Comparison of ENCODE assay signal across 18 cellular contexts in genomic region chr5:124481419-124481818, GRCh38.
"Had no signal": no experiment of that assay in that cellular context is flagged by ENCODE, and none has a peak within 500 bp of the region (broad histone marks: within the 10 kb centered on the region; RNA-seq: fewer than 3 reads in every experiment).

No MANE protein-coding gene starts in this region.

- H3K36me3 Mint-ChIP-seq: T-cell had no signal

- H3K4me1 Mint-ChIP-seq: T-cell had no signal

- H3K9me3 ChIP-seq: SK-N-SH had no signal

- H3K9ac ChIP-seq: SK-N-SH had no signal

- H3K27me3 Mint-ChIP-seq: T-cell had no signal

- H3K27ac ChIP-seq: RWPE1 had no signal

- H3K4me3 Mint-ChIP-seq: T-cell had no signal

- H3K27ac Mint-ChIP-seq: T-cell had no signal

- H3K4me2 ChIP-seq: SK-N-SH had no signal

- DNase-seq: KBM-7, MV-4-11, NCI-H1048, NCI-H1105, NCI-H1436, NCI-H1694 treated with DMSO at 0.1 percent for 48 hours, NCI-H1930, NCI-H2107, NCI-H2227 treated with DMSO at 0.1 percent for 48 hours, NCI-H524, NCI-H526 treated with DMSO at 0.1 percent for 48 hours, NCI-H774, PC-3, SHP77, SK-N-SH, SW 1271, T-cell had no signal
